In genomic region chr9:123053711-123054110, GRCh38 we compare ENCODE assay signal across 20 cellular contexts. TPM values are rescaled to one million over a fixed set of nuclear protein-coding genes. Genes with fewer than 3 reads are reported as not detected.
DNase-seq lines count a peak whose midpoint lies in the region; ATAC-seq, FAIRE-seq and TF ChIP-seq lines count a peak whose summit lies in the region.
"Had no signal": no experiment of that assay in that cellular context is flagged by ENCODE, and none has a peak within 500 bp of the region (broad histone marks: within the 10 kb centered on the region; RNA-seq: fewer than 3 reads in every experiment).

No MANE protein-coding gene starts in this region.

- H3K9me3 Mint-ChIP-seq in brain: no peaks in the 10 kb centered on the region
- H3K9me3 Mint-ChIP-seq: CD4-positive, alpha-beta T cell had no signal

- peaks cover 33% of the 10 kb centered on the region for H3K4me1 Mint-ChIP-seq in brain

- H3K36me3 ChIP-seq in Karpas-422 (ENCODE audit: insufficient read depth, low read length) (peaks cover 17% of the 10 kb centered on the region), gastroesophageal sphincter (peaks cover under 1 to 15% of the 10 kb centered on the region in 2 donors), transverse colon (peaks cover 0 to 6% (median 0%) of the 10 kb centered on the region in 4 donors), pancreas (no peaks in the 10 kb centered on the region), hepatocyte (replicated peaks; ENCODE audit: insufficient read depth, low read depth) (no peaks in the 10 kb centered on the region)

- no peaks in the 10 kb centered on the region for H3K27me3 Mint-ChIP-seq in brain
- H3K27me3 Mint-ChIP-seq: CD4-positive, alpha-beta T cell had no signal

- no peak for TF ChIP-seq POLR2A in gastroesophageal sphincter (IDR thresholded peaks at IDR 0.05)
- no peak for TF ChIP-seq POLR2A in transverse colon (IDR thresholded peaks at IDR 0.05)

- no peaks in the 10 kb centered on the region for H3K9me3 ChIP-seq in Karpas-422 (ENCODE audit: low read length)
- no peaks in the 10 kb centered on the region for H3K9me3 ChIP-seq in gastroesophageal sphincter
- H3K9me3 ChIP-seq in transverse colon: no peaks in the 10 kb centered on the region
- no peaks in the 10 kb centered on the region for H3K9me3 ChIP-seq in pancreas
- no peaks in the 10 kb centered on the region for H3K9me3 ChIP-seq in hepatocyte (ENCODE audit: low read depth)
- H3K9me3 ChIP-seq: BE2C, HAP-1 had no signal

- no peaks in the 10 kb centered on the region for H3K9me2 ChIP-seq in Karpas-422 (replicated peaks; ENCODE audit: insufficient read depth, low read length)
- H3K9me2 ChIP-seq in hepatocyte (replicated peaks; ENCODE audit: insufficient read depth): no peaks in the 10 kb centered on the region

- intact Hi-C loops in transverse colon (cut with DNase I; ENCODE audit: low total_unique reads) (no loop called here), pancreas (cut with DNase I) (no loop called here)

- no peak for TF ChIP-seq CTCF in brain (conservative IDR thresholded peaks at IDR 0.05)
- no peak for TF ChIP-seq CTCF in gastroesophageal sphincter (IDR thresholded peaks at IDR 0.05)
- TF ChIP-seq CTCF in transverse colon (IDR thresholded peaks at IDR 0.05): no peak
- no peak for TF ChIP-seq CTCF in pancreas (IDR thresholded peaks at IDR 0.05)
- TF ChIP-seq CTCF in hepatocyte (IDR thresholded peaks at IDR 0.05; ENCODE audit: poor library complexity): no peak

- H3K27ac Mint-ChIP-seq in brain: peak overlapping the region in 4 of 5 experiments; percentile 1 to 74 (median 24)
- H3K27ac Mint-ChIP-seq: CD4-positive, alpha-beta T cell had no signal

- peaks cover 21% of the 10 kb centered on the region for H3K4me1 ChIP-seq in Karpas-422 (ENCODE audit: low read length)
- H3K4me1 ChIP-seq in gastroesophageal sphincter: peaks cover 3 to 66% (median 21%) of the 10 kb centered on the region in 3 donors
- H3K4me1 ChIP-seq in transverse colon: peaks cover 6 to 38% (median 25%) of the 10 kb centered on the region in 4 donors
- H3K4me1 ChIP-seq in pancreas: peaks cover 0 to 14% (median 11%) of the 10 kb centered on the region in 3 donors
- H3K4me1 ChIP-seq in hepatocyte (ENCODE audit: insufficient read depth): peaks cover 11% of the 10 kb centered on the region
- H3K4me1 ChIP-seq: BE2C had no signal

- DNase-seq in Karpas-422 (no peak), transverse colon (no peak), pancreas (no peak), hepatocyte (ENCODE audit: low spot score) (no peak)
- DNase-seq: BE2C; CD4-positive, alpha-beta T cell; DMS53; MV-4-11; NCI-H1417 treated with DMSO at 0.1 percent for 48 hours; NCI-H2029; NCI-H2171; NCI-H446 treated with DMSO at 0.1 percent for 48 hours; OCI-M1; SIG-M5 had no signal

- no peak overlapping the region for H2AFZ ChIP-seq in Karpas-422 (ENCODE audit: low read length)
- no peak overlapping the region for H2AFZ ChIP-seq in hepatocyte

- H4K20me1 ChIP-seq in Karpas-422 (ENCODE audit: insufficient read depth, low read depth, low read length): no peaks in the 10 kb centered on the region
- no peaks in the 10 kb centered on the region for H4K20me1 ChIP-seq in hepatocyte (ENCODE audit: insufficient read depth, poor library complexity, severe bottlenecking)

- H3K27me3 ChIP-seq in Karpas-422 (ENCODE audit: low read length) (no peaks in the 10 kb centered on the region), gastroesophageal sphincter (no peaks in the 10 kb centered on the region), transverse colon (no peaks in the 10 kb centered on the region), pancreas (no peaks in the 10 kb centered on the region), hepatocyte (no peaks in the 10 kb centered on the region)
- H3K27me3 ChIP-seq: BE2C had no signal

- peak overlapping the region in 1 of 5 experiments; percentile 36 for H3K4me3 Mint-ChIP-seq in brain
- H3K4me3 Mint-ChIP-seq: CD4-positive, alpha-beta T cell had no signal

- H3K4me2 ChIP-seq in Karpas-422 (ENCODE audit: low read depth, low read length, poor library complexity, severe bottlenecking) (peak overlapping the region; percentile 25), hepatocyte (no peak overlapping the region)

- no peak overlapping the region for H3K4me3 ChIP-seq in Karpas-422 (ENCODE audit: low read length)
- H3K4me3 ChIP-seq in gastroesophageal sphincter: no peak overlapping the region
- no peak overlapping the region for H3K4me3 ChIP-seq in transverse colon
- H3K4me3 ChIP-seq in pancreas: no peak overlapping the region
- H3K4me3 ChIP-seq in hepatocyte: no peak overlapping the region
- H3K4me3 ChIP-seq: HAP-1 had no signal

- no peak overlapping the region for H3K9ac ChIP-seq in Karpas-422 (ENCODE audit: low read length)

- peak overlapping the region; percentile 46 for H3K27ac ChIP-seq in Karpas-422 (ENCODE audit: low read length)
- peak overlapping the region; percentile 29 to 65 (median 59) for H3K27ac ChIP-seq in gastroesophageal sphincter
- peak overlapping the region in 3 of 4 donors; percentile 9 to 41 (median 31) for H3K27ac ChIP-seq in transverse colon
- no peak overlapping the region for H3K27ac ChIP-seq in pancreas
- no peak overlapping the region for H3K27ac ChIP-seq in hepatocyte

- no peak for FAIRE-seq in pancreas (lab: Jason Lieb, UNC)
- FAIRE-seq: HTR-8/SVneo had no signal

- H3K79me2 ChIP-seq in Karpas-422 (ENCODE audit: low read length) (peaks cover 12% of the 10 kb centered on the region), hepatocyte (peaks cover 9% of the 10 kb centered on the region)

- no peak for ATAC-seq in gastroesophageal sphincter
- no peak for ATAC-seq in pancreas
- ATAC-seq in GM19035 (IDR thresholded peaks at IDR 0.05; ENCODE audit: unreplicated experiment): no peak

- peaks cover 48% of the 10 kb centered on the region for H3K36me3 Mint-ChIP-seq in brain

- in situ Hi-C loops in transverse colon (cut with MboI; ENCODE audit: low pct_ligation_motif_present in 1 of 4, low pct_unique_long_range_greater_than_20kb in 1 of 4, low sequenced_read_pairs in 3 of 4): no loop called here

- TF ChIP-seq EP300 in gastroesophageal sphincter (IDR thresholded peaks at IDR 0.05) (no peak), transverse colon (IDR thresholded peaks at IDR 0.05; ENCODE audit: low read depth) (no peak)

- WGBS in gastroesophageal sphincter (ENCODE audit: low coverage in 1 of 2), 2 donors: 12 to 36% methylated on average over 2 of the region's 2 CpGs
- WGBS in transverse colon (ENCODE audit: low coverage in 1 of 2), 2 donors: 50 to 57% methylated on average over 2 of the region's 2 CpGs
- 53 to 61% methylated on average over 2 of the region's 2 CpGs for WGBS in pancreas, 2 donors
- 67% methylated on average over 2 of the region's 2 CpGs for WGBS in hepatocyte (ENCODE audit: low lambda C conversion rate, missing lambda C conversion rate)

RNA-seq across cellular contexts. Expression of gene GPR21, which starts 20.2 kb away (rescaled TPM):
- 0.54 and 16.8 TPM in 2 replicates for total RNA-seq in Karpas-422 (2014; rRNA removed; shearing (Covaris generic); ENCODE audit: low replicate concordance)
- not detected for polyA plus RNA-seq in brain (ENCODE audit: insufficient read depth, low read depth, low replicate concordance)
- 1 to 10 TPM in 3 of 4 donors, under 1 TPM in 1; 0.39 to 4.2 (median 3.2) TPM for total RNA-seq in gastroesophageal sphincter
- total RNA-seq in transverse colon: 1 to 10 TPM in 1 of 4 donors, not detected in 3; 3.0 TPM
- under 1 TPM in 4 of 6 donors, not detected in 2; 0.16 to 0.97 (median 0.65) TPM for total RNA-seq in pancreas
- under 1 TPM in 1 of 2 donors, not detected in 1; 0.23 TPM for polyA plus RNA-seq in pancreas
- 0.50 and 2.2 TPM in 2 replicates for total RNA-seq in hepatocyte
- polyA plus RNA-seq in hepatocyte: 0.75 TPM in 1 of 2 replicates, not detected in the other
- total RNA-seq: RPMI7951 had no signal

Comparison
In these comparisons a context has a peak if more than half of its experiments do, and no peak if none do; other contexts are left out.
1. H3K27ac ChIP-seq: peak in Karpas-422 (single experiment), gastroesophageal sphincter (4 of 4) and transverse colon (3 of 4); none in pancreas (0 of 4) and hepatocyte (single experiment).